In genomic region chr5:55712023-55712859, GRCh38 we compare ENCODE assay signal across 1 cellular context.
TF ChIP-seq lines count a peak whose summit lies in the region.

TSS of gene SLC38A9 (minus strand) at chr5:55712324. CDS start at chr5:55697958, 14,366 bp downstream.

TF ChIP-seq in HepG2, 621 proteins besides CTCF, POLR2A, EP300 and RAD21 (continued from another document and continues in another):
- TF ChIP-seq ZNF484 (CRISPR knock-in tag; IDR thresholded peaks at IDR 0.05; ENCODE audit: borderline replicate concordance, low read depth), result no peak
- no peak for TF ChIP-seq ZNF562 (CRISPR knock-in tag; IDR thresholded peaks at IDR 0.05; ENCODE audit: borderline replicate concordance)
- TF ChIP-seq SALL1 (CRISPR knock-in tag; IDR thresholded peaks at IDR 0.05), result peak; percentile 90
- peak; percentile 91 for TF ChIP-seq SUZ12 (IDR thresholded peaks at IDR 0.05; ENCODE audit: low read depth, low read length)
- no peak for TF ChIP-seq ZNF512 (CRISPR knock-in tag; IDR thresholded peaks at IDR 0.05)
- no peak for TF ChIP-seq FOXM1 (CRISPR knock-in tag; IDR thresholded peaks at IDR 0.05)
- TF ChIP-seq CREB3 (CRISPR knock-in tag; IDR thresholded peaks at IDR 0.05), result no peak
- TF ChIP-seq BATF2 (CRISPR knock-in tag; IDR thresholded peaks at IDR 0.05), result no peak
- no peak for TF ChIP-seq ZNF180 (CRISPR knock-in tag; IDR thresholded peaks at IDR 0.05; ENCODE audit: borderline replicate concordance, low read depth)
- peak; percentile 28; the same call in 1 of the 2 replicates for TF ChIP-seq ZNF12 (CRISPR knock-in tag; IDR thresholded peaks at IDR 0.05)
- no peak for TF ChIP-seq ZFYVE20 (CRISPR knock-in tag; IDR thresholded peaks at IDR 0.05; ENCODE audit: borderline replicate concordance, low read depth)
- no peak for TF ChIP-seq STAT5B (CRISPR knock-in tag; IDR thresholded peaks at IDR 0.05)
- no peak for TF ChIP-seq ZNF570 (CRISPR knock-in tag; IDR thresholded peaks at IDR 0.05; ENCODE audit: borderline replicate concordance)
- TF ChIP-seq ZFP37 (CRISPR knock-in tag; IDR thresholded peaks at IDR 0.05; ENCODE audit: borderline replicate concordance), result no peak
- TF ChIP-seq CEBPG (CRISPR knock-in tag; IDR thresholded peaks at IDR 0.05), result no peak
- TF ChIP-seq NR1H2 (CRISPR knock-in tag; IDR thresholded peaks at IDR 0.05; ENCODE audit: borderline replicate concordance, low read depth), result no peak
- TF ChIP-seq CCAR2 (optimal IDR thresholded peaks at IDR 0.05; ENCODE audit: low read depth, low read length), result no peak
- no peak for TF ChIP-seq ZNF30 (CRISPR knock-in tag; IDR thresholded peaks at IDR 0.05)
- TF ChIP-seq ZNF7 (CRISPR knock-in tag; IDR thresholded peaks at IDR 0.05), result no peak
- no peak for TF ChIP-seq NPAS2 (CRISPR knock-in tag; IDR thresholded peaks at IDR 0.05; ENCODE audit: borderline replicate concordance)
- no peak; the same call in none of the 2 replicates for TF ChIP-seq MEIS2 (CRISPR knock-in tag; IDR thresholded peaks at IDR 0.05)
- TF ChIP-seq RFX5 (IDR thresholded peaks at IDR 0.05; ENCODE audit: low read depth, low read length), result no peak
- TF ChIP-seq ZNF841 (CRISPR knock-in tag; IDR thresholded peaks at IDR 0.05; ENCODE audit: borderline replicate concordance), result no peak
- no peak for TF ChIP-seq ZNF160 (CRISPR knock-in tag; IDR thresholded peaks at IDR 0.05)
- no peak for TF ChIP-seq ZMYM2 (CRISPR knock-in tag; IDR thresholded peaks at IDR 0.05)
- TF ChIP-seq GRHL1 (CRISPR knock-in tag; conservative IDR thresholded peaks at IDR 0.05), result no peak
- TF ChIP-seq MLX (CRISPR knock-in tag; IDR thresholded peaks at IDR 0.05), result no peak
- TF ChIP-seq ZBTB21 (CRISPR knock-in tag; IDR thresholded peaks at IDR 0.05), result no peak
- TF ChIP-seq TERF1 (CRISPR knock-in tag; IDR thresholded peaks at IDR 0.05), result no peak
- TF ChIP-seq ZHX1 (CRISPR knock-in tag; IDR thresholded peaks at IDR 0.05; ENCODE audit: low read depth), result 0 out of 2 replicates have a peak, but pooled peaks have one; percentile 64
- no peak for TF ChIP-seq ZNF138 (CRISPR knock-in tag; IDR thresholded peaks at IDR 0.05; ENCODE audit: low read depth)
- no peak for TF ChIP-seq IKZF1 (IDR thresholded peaks at IDR 0.05)
- no peak for TF ChIP-seq SMAD3 (CRISPR knock-in tag; IDR thresholded peaks at IDR 0.05)
- TF ChIP-seq BRF2 (CRISPR knock-in tag; IDR thresholded peaks at IDR 0.05), result no peak
- TF ChIP-seq GZF1 (CRISPR knock-in tag; IDR thresholded peaks at IDR 0.05), result 0 out of 2 replicates have a peak, but pooled peaks have one; percentile 49
- no peak for TF ChIP-seq ZBTB25 (CRISPR knock-in tag; IDR thresholded peaks at IDR 0.05)
- TF ChIP-seq ATF2 (CRISPR knock-in tag; IDR thresholded peaks at IDR 0.05), result no peak
- no peak for TF ChIP-seq CAMTA2 (CRISPR knock-in tag; IDR thresholded peaks at IDR 0.05; ENCODE audit: borderline replicate concordance)
- no peak for TF ChIP-seq MNT (IDR thresholded peaks at IDR 0.05)
- TF ChIP-seq MYNN (CRISPR knock-in tag; IDR thresholded peaks at IDR 0.05; ENCODE audit: low read depth), result no peak
- TF ChIP-seq KDM2A (CRISPR knock-in tag; IDR thresholded peaks at IDR 0.05; ENCODE audit: borderline replicate concordance, low read depth), result peak; percentile 80
- TF ChIP-seq ZNF772 (CRISPR knock-in tag; IDR thresholded peaks at IDR 0.05), result peak; percentile 46; the same call in 1 of the 2 replicates
- no peak for TF ChIP-seq THAP8 (CRISPR knock-in tag; IDR thresholded peaks at IDR 0.05; ENCODE audit: borderline replicate concordance)
- no peak for TF ChIP-seq SP5 (CRISPR knock-in tag; IDR thresholded peaks at IDR 0.05; ENCODE audit: borderline replicate concordance, low read depth)
- TF ChIP-seq KDM4B (CRISPR knock-in tag; IDR thresholded peaks at IDR 0.05), result no peak
- TF ChIP-seq CBX1 (IDR thresholded peaks at IDR 0.05; ENCODE audit: low read depth), result no peak
- TF ChIP-seq MZF1 (CRISPR knock-in tag; IDR thresholded peaks at IDR 0.05; ENCODE audit: borderline replicate concordance), result peak; percentile 63; the same call in 1 of the 2 replicates
- peak; percentile 57 for TF ChIP-seq ZBTB7B (CRISPR knock-in tag; IDR thresholded peaks at IDR 0.05)
